8 cellular contexts compared by ENCODE assay signal in genomic region chr10:117004627-117005453, GRCh38. TPM values are rescaled to one million over a fixed set of nuclear protein-coding genes. Genes with fewer than 3 reads are reported as not detected.
DNase-seq lines count a peak whose midpoint lies in the region; ATAC-seq and TF ChIP-seq lines count a peak whose summit lies in the region.

TSS of gene SHTN1 (minus strand) at chr10:117005187. CDS start at chr10:117005079, 108 bp downstream.

- intact Hi-C loops in aorta (cut with DNase I) = no loop called here

- peak within 1 kb of the TSS; percentile 82 for H4K91ac ChIP-seq in neuronal stem cell (ENCODE audit: low read depth, low read length, poor library complexity)

- no peaks in the 10 kb centered on the region for H3K9me3 Mint-ChIP-seq in activated naive CD4-positive, alpha-beta T cell treated with anti-CD3 and anti-CD28 coated beads, Interleukin-2, amount 50 U/mL, for 24 hours
- H3K9me3 Mint-ChIP-seq in glutamatergic neuron (ENCODE audit: unreplicated experiment) = no peaks in the 10 kb centered on the region

- H2AK5ac ChIP-seq in neuronal stem cell (ENCODE audit: low read depth, low read length) = peak within 1 kb of the TSS; percentile 1

- H2BK12ac ChIP-seq in neuronal stem cell (ENCODE audit: low read length) = peak within 1 kb of the TSS; percentile 88

- H3K18ac ChIP-seq in neuronal stem cell (ENCODE audit: low read length) = peak within 1 kb of the TSS; percentile 98

- H3K9me3 ChIP-seq in neuronal stem cell (replicated peaks in 1 of 2; ENCODE audit: control insufficient read depth in 2 of 2, insufficient read depth in 1 of 2, low read depth in 1 of 2, low read length in 2 of 2) (no peaks in the 10 kb centered on the region), aorta (ENCODE audit: control insufficient read depth, low read length) (no peaks in the 10 kb centered on the region)

- peak within 1 kb of the TSS; percentile 100 for H2AFZ ChIP-seq in neuronal stem cell (ENCODE audit: low read length)

- H3K27ac ChIP-seq in neuronal stem cell (replicated peaks; ENCODE audit: low read length) (no peak within 1 kb of the TSS), aorta (ENCODE audit: low read depth in 1 of 2, low read length in 2 of 2) (peak within 1 kb of the TSS in 1 of 2 donors; percentile 14)

- H3K79me1 ChIP-seq in neuronal stem cell (ENCODE audit: low read depth, low read length) = no peaks in the 10 kb centered on the region

- peak within 1 kb of the TSS; percentile 54 for H3K4me3 Mint-ChIP-seq in activated naive CD4-positive, alpha-beta T cell treated with anti-CD3 and anti-CD28 coated beads, Interleukin-2, amount 50 U/mL, for 24 hours
- peak within 1 kb of the TSS; percentile 90 for H3K4me3 Mint-ChIP-seq in glutamatergic neuron (ENCODE audit: unreplicated experiment)

- H3K14ac ChIP-seq in neuronal stem cell (ENCODE audit: low read length) = peak within 1 kb of the TSS; percentile 96

- peaks cover 34% of the 10 kb centered on the region for H3K27me3 Mint-ChIP-seq in activated naive CD4-positive, alpha-beta T cell treated with anti-CD3 and anti-CD28 coated beads, Interleukin-2, amount 50 U/mL, for 24 hours
- peaks cover 2% of the 10 kb centered on the region for H3K27me3 Mint-ChIP-seq in glutamatergic neuron (ENCODE audit: unreplicated experiment)

- no peak for TF ChIP-seq CTCF in glutamatergic neuron (IDR thresholded peaks at IDR 0.05; ENCODE audit: partially characterized antibody, unreplicated experiment)

- H3K9ac ChIP-seq in neuronal stem cell (ENCODE audit: low read depth, low read length, poor library complexity) = peak within 1 kb of the TSS; percentile 98

- H3K4me1 ChIP-seq in neuronal stem cell (ENCODE audit: control insufficient read depth in 2 of 2, insufficient read depth in 1 of 2, low read depth in 1 of 2, low read length in 2 of 2) (peaks cover 0 to 5% of the 10 kb centered on the region in 2 donors), aorta (ENCODE audit: control insufficient read depth in 1 of 2, insufficient read depth in 2 of 2, low read length in 2 of 2) (no peaks in the 10 kb centered on the region)

- peak within 1 kb of the TSS; percentile 93 for H2BK15ac ChIP-seq in neuronal stem cell (ENCODE audit: low read length)

- peak within 1 kb of the TSS; percentile 86 for H3K4me2 ChIP-seq in neuronal stem cell (ENCODE audit: insufficient read depth, low read length, poor library complexity, severe bottlenecking)

- no CpG with 5 or more reads among the region's 80 CpGs for WGBS in neuronal stem cell (ENCODE audit: extremely low coverage in 2 of 2, insufficient read length in 2 of 2, insufficient replicate concordance in 1 of 2), 2 donors
- WGBS in aorta, 2 donors = 0 to 1% methylated on average over 71 to 80 of the region's 80 CpGs

- H3K27ac Mint-ChIP-seq in activated naive CD4-positive, alpha-beta T cell treated with anti-CD3 and anti-CD28 coated beads, Interleukin-2, amount 50 U/mL, for 24 hours = no peak within 1 kb of the TSS
- H3K27ac Mint-ChIP-seq in glutamatergic neuron (ENCODE audit: unreplicated experiment) = peak within 1 kb of the TSS; percentile 72

- DNase-seq in C1 segment of cervical spinal cord (lab: John Stamatoyannopoulos, UW) (peak in 12 of 14 donors; percentile 61 to 87 (median 75)), HPDE6-E6E7 (ENCODE audit: extremely low spot score) (peak; percentile 64), NOMO-1 (lab: John Stamatoyannopoulos, UW; ENCODE audit: unreplicated experiment in 2 of 2) (peak; percentile 26 to 42), glutamatergic neuron (peak; percentile 64), neuronal stem cell (ENCODE audit: low spot score) (peak; percentile 41), aorta (peak; percentile 77 to 89)

- H3K36me3 Mint-ChIP-seq in activated naive CD4-positive, alpha-beta T cell treated with anti-CD3 and anti-CD28 coated beads, Interleukin-2, amount 50 U/mL, for 24 hours = no peaks in the 10 kb centered on the region
- H3K36me3 Mint-ChIP-seq in glutamatergic neuron (ENCODE audit: unreplicated experiment) = no peaks in the 10 kb centered on the region

- H2BK120ac ChIP-seq in neuronal stem cell (ENCODE audit: low read depth, low read length) = peak within 1 kb of the TSS; percentile 97

- H3K27me3 ChIP-seq in neuronal stem cell (ENCODE audit: control insufficient read depth in 3 of 3, insufficient read depth in 3 of 3, low read depth in 1 of 3, low read length in 3 of 3) = peaks cover 0 to 20% (median 0%) of the 10 kb centered on the region in 3 experiments
- no peaks in the 10 kb centered on the region for H3K27me3 ChIP-seq in aorta (ENCODE audit: control insufficient read depth in 1 of 2, insufficient read depth in 2 of 2, low read length in 1 of 2)

- peak within 1 kb of the TSS; percentile 78 for H2BK5ac ChIP-seq in neuronal stem cell (ENCODE audit: low read length)

- H3K4me3 ChIP-seq in neuronal stem cell (ENCODE audit: low read length in 2 of 2) (peak within 1 kb of the TSS; percentile 86 to 93), aorta (ENCODE audit: low read length in 2 of 2) (peak within 1 kb of the TSS; percentile 34 to 56)

- H3K36me3 ChIP-seq in neuronal stem cell (replicated peaks in 1 of 2; ENCODE audit: control insufficient read depth in 2 of 2, insufficient read depth in 2 of 2, low read length in 2 of 2) = no peaks in the 10 kb centered on the region
- no peaks in the 10 kb centered on the region for H3K36me3 ChIP-seq in aorta (ENCODE audit: control insufficient read depth in 1 of 2, insufficient read depth in 2 of 2, low read length in 1 of 2)

- no peak within 1 kb of the TSS for H4K8ac ChIP-seq in neuronal stem cell (ENCODE audit: low read depth, low read length)

- H3K4me1 Mint-ChIP-seq in activated naive CD4-positive, alpha-beta T cell treated with anti-CD3 and anti-CD28 coated beads, Interleukin-2, amount 50 U/mL, for 24 hours = peaks cover 5% of the 10 kb centered on the region
- peaks cover 6% of the 10 kb centered on the region for H3K4me1 Mint-ChIP-seq in glutamatergic neuron (ENCODE audit: low read depth, unreplicated experiment)

- peak within 1 kb of the TSS; percentile 75 for H3K23ac ChIP-seq in neuronal stem cell (ENCODE audit: low read depth, low read length, poor library complexity)

- ATAC-seq in GM19395 (IDR thresholded peaks at IDR 0.05; ENCODE audit: unreplicated experiment) = peak; percentile 60
- ATAC-seq in aorta (ENCODE audit: low FRiP score) = peak; percentile 80

- peak within 1 kb of the TSS; percentile 26 for H3K4ac ChIP-seq in neuronal stem cell (ENCODE audit: low read length)

RNA-seq across cellular contexts. Expression of gene SHTN1, which starts in this region (rescaled TPM):
- total RNA-seq in glutamatergic neuron (ENCODE audit: unreplicated experiment) = 54.8 TPM
- polyA plus RNA-seq in neuronal stem cell (2013, experiment 1 of 2) = 17.7 TPM
- 17.8 TPM for polyA plus RNA-seq in neuronal stem cell (2013, experiment 2 of 2)
- total RNA-seq in aorta = 10 to 100 TPM; 20.9 to 26.1 TPM
- polyA plus RNA-seq in aorta = 10 to 100 TPM in 1 of 2 donors, 1 to 10 TPM in 1; 4.9 to 11.1 TPM
